Comparison of ENCODE assay signal across 7 cellular contexts in genomic region chr19:18000480-18000980, GRCh38. TPM values are rescaled to one million over a fixed set of nuclear protein-coding genes. Genes with fewer than 3 reads are reported as not detected.
DNase-seq lines count a peak whose midpoint lies in the region; ATAC-seq, FAIRE-seq and TF ChIP-seq lines count a peak whose summit lies in the region.

No MANE protein-coding gene starts in this region.

- H3K27ac ChIP-seq in SK-N-MC = peak overlapping the region; percentile 57; the same call in 1 of the 2 replicates

- H3K9ac ChIP-seq in SK-N-MC (ENCODE audit: insufficient read length) = peak overlapping the region; percentile 78

- H3K9me3 Mint-ChIP-seq in stimulated activated effector memory CD8-positive, alpha-beta T cell treated with anti-CD3 and anti-CD28 coated beads, Interleukin-12 subunit alpha, Interleukin-12 subunit beta, amount 100 ng/mL, for 72 hours = no peaks in the 10 kb centered on the region

- peak overlapping the region; percentile 89 for H3K4me3 ChIP-seq in SK-N-MC
- H3K4me3 ChIP-seq in fibroblast of pulmonary artery (replicated peaks; ENCODE audit: low read depth, low read length) = peak overlapping the region; percentile 70

- no peak for DNase-seq in SK-N-MC (ENCODE audit: low read depth, low spot score)
- no peak for DNase-seq in fibroblast of pulmonary artery (ENCODE audit: low read depth)
- DNase-seq in stimulated activated effector memory CD8-positive, alpha-beta T cell treated with anti-CD3 and anti-CD28 coated beads, Interleukin-12 subunit alpha, Interleukin-12 subunit beta, amount 100 ng/mL, for 72 hours (ENCODE audit: low spot score in 2 of 2) = no peak
- no peak for DNase-seq in GM12892 (ENCODE audit: insufficient read length)
- no peak for DNase-seq in GM03348 (ENCODE audit: low spot score)

- H3K4me1 Mint-ChIP-seq in stimulated activated effector memory CD8-positive, alpha-beta T cell treated with anti-CD3 and anti-CD28 coated beads, Interleukin-12 subunit alpha, Interleukin-12 subunit beta, amount 100 ng/mL, for 72 hours = peaks cover 16% of the 10 kb centered on the region

- no peak for TF ChIP-seq CTCF in fibroblast of pulmonary artery (IDR thresholded peaks at IDR 0.05; ENCODE audit: low read length, missing control alignments)

- peak; percentile 14 for ATAC-seq in GM21717 (IDR thresholded peaks at IDR 0.05; ENCODE audit: unreplicated experiment)
- no peak for ATAC-seq in stimulated activated effector memory CD8-positive, alpha-beta T cell treated with anti-CD3 and anti-CD28 coated beads, Interleukin-12 subunit alpha, Interleukin-12 subunit beta, amount 100 ng/mL, for 72 hours
- no peak for ATAC-seq in HG03378 (IDR thresholded peaks at IDR 0.05; ENCODE audit: unreplicated experiment)

- H3K36me3 Mint-ChIP-seq in stimulated activated effector memory CD8-positive, alpha-beta T cell treated with anti-CD3 and anti-CD28 coated beads, Interleukin-12 subunit alpha, Interleukin-12 subunit beta, amount 100 ng/mL, for 72 hours = peaks cover 51% of the 10 kb centered on the region

- TF ChIP-seq POLR2A in GM12892 (IDR thresholded peaks at IDR 0.05; ENCODE audit: low read depth, low read length) = no peak

- H3K4me3 Mint-ChIP-seq in stimulated activated effector memory CD8-positive, alpha-beta T cell treated with anti-CD3 and anti-CD28 coated beads, Interleukin-12 subunit alpha, Interleukin-12 subunit beta, amount 100 ng/mL, for 72 hours = peak overlapping the region; percentile 70

- no peak for FAIRE-seq in GM12892 (lab: Jason Lieb, UNC)

- peak overlapping the region; percentile 92 for H3K27ac Mint-ChIP-seq in stimulated activated effector memory CD8-positive, alpha-beta T cell treated with anti-CD3 and anti-CD28 coated beads, Interleukin-12 subunit alpha, Interleukin-12 subunit beta, amount 100 ng/mL, for 72 hours

- H3K36me3 ChIP-seq in SK-N-MC (ENCODE audit: insufficient read depth, low read length) = peaks cover 5% of the 10 kb centered on the region; the same call in 1 of the 2 replicates

- H3K9me3 ChIP-seq in SK-N-MC (ENCODE audit: low read depth, low read length) = no peaks in the 10 kb centered on the region

RNA-seq across cellular contexts. Expression of gene ARRDC2, which starts 7.4 kb away (rescaled TPM):
- 7.5 TPM for polyA plus RNA-seq in GM12892 (2012; ENCODE audit: missing spikeins)

RNA-seq across cellular contexts. Expression of gene KCNN1, which starts 33.6 kb away (rescaled TPM):
- polyA plus RNA-seq in GM12892 (2012; ENCODE audit: missing spikeins) = 1.5 TPM
